ENCODE assay signal across 23 cellular contexts in genomic region chr5:15704397-15704947, GRCh38.
DNase-seq lines count a peak whose midpoint lies in the region; ATAC-seq and TF ChIP-seq lines count a peak whose summit lies in the region.
"Had no signal": no experiment of that assay in that cellular context is flagged by ENCODE, and none has a peak within 500 bp of the region (broad histone marks: within the 10 kb centered on the region; RNA-seq: fewer than 3 reads in every experiment).

No MANE protein-coding gene starts in this region.

- DNase-seq in GM04504 (ENCODE audit: low read depth) (peak; percentile 34), amniotic epithelial cell (ENCODE audit: low read depth) (peak; percentile 27), foreskin fibroblast (peak; percentile 23 to 69), osteocyte (ENCODE audit: extremely low spot score, unreplicated experiment) (no peak), NCI-H69 (lab: John Stamatoyannopoulos, UW) (no peak), KBM-7 (no peak)
- DNase-seq: activated CD4-positive, alpha-beta T cell treated with anti-CD3 and anti-CD28 coated beads for 36 hours; activated naive CD4-positive, alpha-beta T cell; activated T-cell treated with anti-CD3 and anti-CD28 coated beads, Interleukin-2, amount 50 U/mL, for 4 hours; aorta; CD8-positive, alpha-beta T cell; cerebellar nuclear complex; effector CD4-positive, alpha-beta T cell; erythroblast; GF-D8; left cardiac atrium; MV-4-11; NCI-H1694; NCI-H2171 treated with DMSO at 0.1 percent for 48 hours; T-helper 1 cell had no signal

- TF ChIP-seq POLR2A in GM18505 (IDR thresholded peaks at IDR 0.05; ENCODE audit: borderline replicate concordance, extremely low read depth, insufficient read depth, insufficient read length) = no peak

- no peaks in the 10 kb centered on the region for H3K27me3 Mint-ChIP-seq in osteocyte (ENCODE audit: unreplicated experiment)
- H3K27me3 Mint-ChIP-seq: activated CD4-positive, alpha-beta T cell treated with anti-CD3 and anti-CD28 coated beads for 36 hours had no signal

- TF ChIP-seq CTCF in foreskin fibroblast (IDR thresholded peaks at IDR 0.05; ENCODE audit: low read depth, low read length) = no peak
- no peak for TF ChIP-seq CTCF in osteocyte (IDR thresholded peaks at IDR 0.05)

- peak overlapping the region; percentile 80 for H3K27ac Mint-ChIP-seq in osteocyte (ENCODE audit: unreplicated experiment)
- H3K27ac Mint-ChIP-seq: activated CD4-positive, alpha-beta T cell treated with anti-CD3 and anti-CD28 coated beads for 36 hours; CD8-positive, alpha-beta T cell had no signal

- peaks cover 66% of the 10 kb centered on the region for H3K4me1 Mint-ChIP-seq in osteocyte (ENCODE audit: unreplicated experiment)
- H3K4me1 Mint-ChIP-seq: activated CD4-positive, alpha-beta T cell treated with anti-CD3 and anti-CD28 coated beads for 36 hours had no signal

- peaks cover 2% of the 10 kb centered on the region for H3K36me3 Mint-ChIP-seq in osteocyte (ENCODE audit: unreplicated experiment)
- H3K36me3 Mint-ChIP-seq: CD8-positive, alpha-beta T cell had no signal

- H3K4me3 ChIP-seq in foreskin fibroblast (ENCODE audit: low read depth in 1 of 2, low read length in 2 of 2) = no peak overlapping the region
- H3K4me3 ChIP-seq: vagina had no signal

- H3K9me3 Mint-ChIP-seq in osteocyte (ENCODE audit: unreplicated experiment) = no peaks in the 10 kb centered on the region
- H3K9me3 Mint-ChIP-seq: activated T-cell treated with anti-CD3 and anti-CD28 coated beads, Interleukin-2, amount 50 U/mL, for 4 hours had no signal

- H3K4me3 Mint-ChIP-seq in osteocyte (ENCODE audit: unreplicated experiment) = no peak overlapping the region
- H3K4me3 Mint-ChIP-seq: activated CD4-positive, alpha-beta T cell treated with anti-CD3 and anti-CD28 coated beads for 36 hours; activated T-cell treated with anti-CD3 and anti-CD28 coated beads, Interleukin-2, amount 50 U/mL, for 4 hours; CD8-positive, alpha-beta T cell; neural crest cell had no signal

- in situ Hi-C loops in KBM-7 (cut with MboI; ENCODE audit: low pct_unique_long_range_greater_than_20kb, low sequenced_read_pairs) = no loop called here

- ATAC-seq in GM18505 (IDR thresholded peaks at IDR 0.05; ENCODE audit: unreplicated experiment) = no peak
- ATAC-seq: activated CD4-positive, alpha-beta T cell treated with anti-CD3 and anti-CD28 coated beads for 36 hours; activated T-cell treated with anti-CD3 and anti-CD28 coated beads, Interleukin-2, amount 50 U/mL, for 4 hours; CD8-positive, alpha-beta T cell had no signal

Comparison
In these comparisons a context has a peak if more than half of its experiments do, and no peak if none do; other contexts are left out.
1. DNase-seq: peak in GM04504 (single experiment), amniotic epithelial cell (single experiment) and foreskin fibroblast (2 of 2); none in osteocyte (single experiment), NCI-H69 (single experiment) and KBM-7 (single experiment).